8 cellular contexts compared by ENCODE assay signal in the genomic region with DNA sequence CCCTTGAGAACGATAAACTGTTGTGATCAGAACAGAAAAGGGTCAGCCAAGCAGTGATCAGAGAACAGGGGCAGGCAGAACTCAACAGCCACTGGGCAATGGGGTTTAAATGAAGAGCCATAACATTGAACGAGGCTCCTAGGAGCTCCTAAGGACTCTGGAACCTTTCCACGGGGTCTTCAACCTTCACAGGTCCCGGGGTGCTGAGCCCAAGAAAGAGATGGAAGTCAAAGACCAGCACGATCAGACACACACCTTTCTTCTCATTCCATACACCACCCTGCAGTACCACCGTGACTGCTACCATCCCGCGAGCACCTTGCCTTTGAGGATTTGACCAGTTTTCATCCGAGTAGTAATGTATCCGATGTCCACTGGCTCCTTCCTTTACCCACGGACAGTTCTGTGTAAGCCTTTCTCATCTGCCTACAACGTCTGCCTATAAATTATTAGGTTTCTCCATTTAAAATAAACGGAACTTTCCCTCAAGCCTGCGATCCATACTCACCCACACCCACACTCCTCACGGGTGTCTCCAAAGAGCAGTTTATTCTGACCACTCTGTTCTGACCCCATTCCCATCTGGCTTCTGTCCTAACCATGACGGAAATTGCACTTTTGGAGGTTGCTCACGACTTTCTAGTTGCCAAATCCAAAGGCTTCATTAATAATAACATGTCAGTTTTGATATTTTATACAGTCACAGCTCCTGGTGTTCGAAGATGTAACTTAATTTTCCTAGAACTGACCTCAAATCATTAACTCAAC. TPM values are rescaled to one million over a fixed set of nuclear protein-coding genes. Genes with fewer than 3 reads are reported as not detected.
DNase-seq lines count a peak whose midpoint lies in the region; ATAC-seq and TF ChIP-seq lines count a peak whose summit lies in the region.

No MANE protein-coding gene starts in this region.

- in situ Hi-C loops in gastrocnemius medialis (cut with MboI; ENCODE audit: low sequenced_read_pairs in 4 of 4): loop anchor here (5.0 to 25.0 kb wide), 4 partner anchors 165 to 450 kb away; no protein-coding TSS in a partner anchor

- H3K36me3 Mint-ChIP-seq in activated T-helper 1 cell treated with anti-CD3 and anti-CD28 coated beads, Interleukin-12 subunit alpha, Interleukin-12 subunit beta, Interleukin-2, Interleukin-4 antibody, amounts not matched to agents 30 ng/mL and 10 ng/mL and 1 ng/mL, durations not matched to agents 14 hours and 24 hours and 36 hours (ENCODE audit: low read depth): no peaks in the 10 kb centered on the region

- no peak for DNase-seq in left ventricle myocardium inferior
- no peak for DNase-seq in gastrocnemius medialis
- DNase-seq in RKO (ENCODE audit: low spot score): no peak
- no peak for DNase-seq in activated T-helper 1 cell treated with anti-CD3 and anti-CD28 coated beads, Interleukin-12 subunit alpha, Interleukin-12 subunit beta, Interleukin-2, Interleukin-4 antibody, amounts not matched to agents 30 ng/mL and 10 ng/mL and 1 ng/mL, durations not matched to agents 14 hours and 24 hours and 36 hours (ENCODE audit: low spot score)

- intact Hi-C loops in left ventricle myocardium inferior (cut with micrococcal nuclease) (loop anchor here (2.0 kb wide), 1 partner anchor 169 kb away; no protein-coding TSS in a partner anchor), gastrocnemius medialis (cut with DNase I; ENCODE audit: low total_unique reads) (loop anchor here (1.0 to 5.0 kb wide), 4 partner anchors 20 to 451 kb away; no protein-coding TSS in a partner anchor)
- intact Hi-C loops in activated T-helper 1 cell treated with anti-CD3 and anti-CD28 coated beads, Interleukin-12 subunit alpha, Interleukin-12 subunit beta, Interleukin-2, Interleukin-4 antibody, amounts not matched to agents 30 ng/mL and 10 ng/mL and 1 ng/mL, durations not matched to agents 14 hours and 24 hours and 36 hours (cut with micrococcal nuclease): loop anchor here (1.0 kb wide), 2 partner anchors 169 to 452 kb away; no protein-coding TSS in a partner anchor

- no peaks in the 10 kb centered on the region for H3K9me3 ChIP-seq in left ventricle myocardium inferior (replicated peaks)
- H3K9me3 ChIP-seq in gastrocnemius medialis: no peaks in the 10 kb centered on the region

- H3K27ac ChIP-seq in left ventricle myocardium inferior (replicated peaks): peak overlapping the region; percentile 81
- H3K27ac ChIP-seq in gastrocnemius medialis: peak overlapping the region; percentile 19 to 65 (median 58)

- H3K9me3 Mint-ChIP-seq in activated T-helper 1 cell treated with anti-CD3 and anti-CD28 coated beads, Interleukin-12 subunit alpha, Interleukin-12 subunit beta, Interleukin-2, Interleukin-4 antibody, amounts not matched to agents 30 ng/mL and 10 ng/mL and 1 ng/mL, durations not matched to agents 14 hours and 24 hours and 36 hours: no peaks in the 10 kb centered on the region

- H3K27me3 Mint-ChIP-seq in activated T-helper 1 cell treated with anti-CD3 and anti-CD28 coated beads, Interleukin-12 subunit alpha, Interleukin-12 subunit beta, Interleukin-2, Interleukin-4 antibody, amounts not matched to agents 30 ng/mL and 10 ng/mL and 1 ng/mL, durations not matched to agents 14 hours and 24 hours and 36 hours (ENCODE audit: insufficient read depth): peaks cover 38% of the 10 kb centered on the region

- no peak overlapping the region for H3K4me3 Mint-ChIP-seq in activated T-helper 1 cell treated with anti-CD3 and anti-CD28 coated beads, Interleukin-12 subunit alpha, Interleukin-12 subunit beta, Interleukin-2, Interleukin-4 antibody, amounts not matched to agents 30 ng/mL and 10 ng/mL and 1 ng/mL, durations not matched to agents 14 hours and 24 hours and 36 hours

- H3K4me3 ChIP-seq in left ventricle myocardium inferior (peak overlapping the region; percentile 62), gastrocnemius medialis (peak overlapping the region in 3 of 4 donors; percentile 34 to 49 (median 47))

- H3K27ac Mint-ChIP-seq in activated T-helper 1 cell treated with anti-CD3 and anti-CD28 coated beads, Interleukin-12 subunit alpha, Interleukin-12 subunit beta, Interleukin-2, Interleukin-4 antibody, amounts not matched to agents 30 ng/mL and 10 ng/mL and 1 ng/mL, durations not matched to agents 14 hours and 24 hours and 36 hours: no peak overlapping the region

- TF ChIP-seq POLR2A in gastrocnemius medialis (IDR thresholded peaks at IDR 0.05): no peak

- H3K4me1 Mint-ChIP-seq in activated T-helper 1 cell treated with anti-CD3 and anti-CD28 coated beads, Interleukin-12 subunit alpha, Interleukin-12 subunit beta, Interleukin-2, Interleukin-4 antibody, amounts not matched to agents 30 ng/mL and 10 ng/mL and 1 ng/mL, durations not matched to agents 14 hours and 24 hours and 36 hours (ENCODE audit: low read depth): peaks cover 6% of the 10 kb centered on the region

- H3K4me1 ChIP-seq in left ventricle myocardium inferior (peaks cover 19% of the 10 kb centered on the region), gastrocnemius medialis (no peaks in the 10 kb centered on the region)

- no peaks in the 10 kb centered on the region for H3K36me3 ChIP-seq in left ventricle myocardium inferior
- H3K36me3 ChIP-seq in gastrocnemius medialis: no peaks in the 10 kb centered on the region

- TF ChIP-seq CTCF in left ventricle myocardium inferior (IDR thresholded peaks at IDR 0.05; ENCODE audit: borderline replicate concordance) (no peak), gastrocnemius medialis (IDR thresholded peaks at IDR 0.05 in 4 of 5, conservative IDR thresholded peaks at IDR 0.05 in 1 of 5) (no peak)

- H3K27me3 ChIP-seq in left ventricle myocardium inferior (ENCODE audit: low read depth): no peaks in the 10 kb centered on the region
- H3K27me3 ChIP-seq in gastrocnemius medialis: no peaks in the 10 kb centered on the region

- ATAC-seq in GM21390 (IDR thresholded peaks at IDR 0.05; ENCODE audit: unreplicated experiment) (peak; percentile 8), SK-N-SH treated with all-trans-retinoic acid at 6 μM for 48 hours (peak; percentile 13; the same call in 2 of the 3 replicates), gastrocnemius medialis (peak; percentile 31 to 45), HG02973 (IDR thresholded peaks at IDR 0.05; ENCODE audit: unreplicated experiment) (no peak), HG03442 (IDR thresholded peaks at IDR 0.05; ENCODE audit: unreplicated experiment) (no peak)

TF ChIP-seq in SK-N-SH treated with all-trans-retinoic acid at 6 μM for 48 hours, 23 proteins besides CTCF, POLR2A, EP300 and RAD21 (continues in another document):
- no peak for TF ChIP-seq TCF4 (CRISPR knock-in tag; IDR thresholded peaks at IDR 0.05; ENCODE audit: borderline replicate concordance)
- TF ChIP-seq GLIS3 (CRISPR knock-in tag; IDR thresholded peaks at IDR 0.05): no peak
- no peak for TF ChIP-seq SNAI2 (CRISPR knock-in tag; IDR thresholded peaks at IDR 0.05)
- TF ChIP-seq ZC3H10 (CRISPR knock-in tag; IDR thresholded peaks at IDR 0.05): no peak
- TF ChIP-seq ZNF70 (CRISPR knock-in tag; IDR thresholded peaks at IDR 0.05): no peak
- TF ChIP-seq ISL1 (CRISPR knock-in tag; IDR thresholded peaks at IDR 0.05): no peak
- TF ChIP-seq, protein P1, sequence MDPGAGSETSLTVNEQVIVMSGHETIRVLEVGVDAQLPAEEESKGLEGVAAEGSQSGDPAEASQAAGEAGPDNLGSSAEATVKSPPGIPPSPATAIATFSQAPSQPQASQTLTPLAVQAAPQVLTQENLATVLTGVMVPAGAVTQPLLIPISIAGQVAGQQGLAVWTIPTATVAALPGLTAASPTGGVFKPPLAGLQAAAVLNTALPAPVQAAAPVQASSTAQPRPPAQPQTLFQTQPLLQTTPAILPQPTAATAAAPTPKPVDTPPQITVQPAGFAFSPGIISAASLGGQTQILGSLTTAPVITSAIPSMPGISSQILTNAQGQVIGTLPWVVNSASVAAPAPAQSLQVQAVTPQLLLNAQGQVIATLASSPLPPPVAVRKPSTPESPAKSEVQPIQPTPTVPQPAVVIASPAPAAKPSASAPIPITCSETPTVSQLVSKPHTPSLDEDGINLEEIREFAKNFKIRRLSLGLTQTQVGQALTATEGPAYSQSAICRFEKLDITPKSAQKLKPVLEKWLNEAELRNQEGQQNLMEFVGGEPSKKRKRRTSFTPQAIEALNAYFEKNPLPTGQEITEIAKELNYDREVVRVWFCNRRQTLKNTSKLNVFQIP (CRISPR knock-in tag; IDR thresholded peaks at IDR 0.05; ENCODE audit: borderline replicate concordance, low read depth): no peak
- TF ChIP-seq PPARA (CRISPR knock-in tag; IDR thresholded peaks at IDR 0.05; ENCODE audit: borderline replicate concordance): no peak
- no peak for TF ChIP-seq ZFP3 (CRISPR knock-in tag; IDR thresholded peaks at IDR 0.05)
- TF ChIP-seq, protein P2, sequence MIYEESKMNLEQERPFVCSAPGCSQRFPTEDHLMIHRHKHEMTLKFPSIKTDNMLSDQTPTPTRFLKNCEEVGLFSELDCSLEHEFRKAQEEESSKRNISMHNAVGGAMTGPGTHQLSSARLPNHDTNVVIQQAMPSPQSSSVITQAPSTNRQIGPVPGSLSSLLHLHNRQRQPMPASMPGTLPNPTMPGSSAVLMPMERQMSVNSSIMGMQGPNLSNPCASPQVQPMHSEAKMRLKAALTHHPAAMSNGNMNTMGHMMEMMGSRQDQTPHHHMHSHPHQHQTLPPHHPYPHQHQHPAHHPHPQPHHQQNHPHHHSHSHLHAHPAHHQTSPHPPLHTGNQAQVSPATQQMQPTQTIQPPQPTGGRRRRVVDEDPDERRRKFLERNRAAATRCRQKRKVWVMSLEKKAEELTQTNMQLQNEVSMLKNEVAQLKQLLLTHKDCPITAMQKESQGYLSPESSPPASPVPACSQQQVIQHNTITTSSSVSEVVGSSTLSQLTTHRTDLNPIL (CRISPR knock-in tag; IDR thresholded peaks at IDR 0.05; ENCODE audit: low read depth): no peak
- no peak for TF ChIP-seq ZNF8 (CRISPR knock-in tag; IDR thresholded peaks at IDR 0.05)
- TF ChIP-seq ARNTL (CRISPR knock-in tag; IDR thresholded peaks at IDR 0.05; ENCODE audit: borderline replicate concordance, low read depth): no peak

RNA-seq across cellular contexts. Expression of gene HHAT, which starts 16.8 kb away (rescaled TPM):
- total RNA-seq in left ventricle myocardium inferior (2.1 TPM), gastrocnemius medialis (under 1 TPM in 3 of 4 donors, not detected in 1; 0.31 to 0.33 (median 0.33) TPM)
- total RNA-seq in activated T-helper 1 cell treated with anti-CD3 and anti-CD28 coated beads, Interleukin-12 subunit alpha, Interleukin-12 subunit beta, Interleukin-2, Interleukin-4 antibody, amounts not matched to agents 30 ng/mL and 10 ng/mL and 1 ng/mL, durations not matched to agents 14 hours and 24 hours and 36 hours: 0.67 and 0.73 TPM in 2 replicates

Comparison
In these comparisons a context has a peak if more than half of its experiments do, and no peak if none do; other contexts are left out.
1. ATAC-seq: peak in GM21390 (single experiment), SK-N-SH treated with all-trans-retinoic acid at 6 μM for 48 hours (single experiment) and gastrocnemius medialis (2 of 2); none in HG02973 (single experiment) and HG03442 (single experiment).